Comparison of ENCODE assay signal across 1 cellular context in the genomic region with DNA sequence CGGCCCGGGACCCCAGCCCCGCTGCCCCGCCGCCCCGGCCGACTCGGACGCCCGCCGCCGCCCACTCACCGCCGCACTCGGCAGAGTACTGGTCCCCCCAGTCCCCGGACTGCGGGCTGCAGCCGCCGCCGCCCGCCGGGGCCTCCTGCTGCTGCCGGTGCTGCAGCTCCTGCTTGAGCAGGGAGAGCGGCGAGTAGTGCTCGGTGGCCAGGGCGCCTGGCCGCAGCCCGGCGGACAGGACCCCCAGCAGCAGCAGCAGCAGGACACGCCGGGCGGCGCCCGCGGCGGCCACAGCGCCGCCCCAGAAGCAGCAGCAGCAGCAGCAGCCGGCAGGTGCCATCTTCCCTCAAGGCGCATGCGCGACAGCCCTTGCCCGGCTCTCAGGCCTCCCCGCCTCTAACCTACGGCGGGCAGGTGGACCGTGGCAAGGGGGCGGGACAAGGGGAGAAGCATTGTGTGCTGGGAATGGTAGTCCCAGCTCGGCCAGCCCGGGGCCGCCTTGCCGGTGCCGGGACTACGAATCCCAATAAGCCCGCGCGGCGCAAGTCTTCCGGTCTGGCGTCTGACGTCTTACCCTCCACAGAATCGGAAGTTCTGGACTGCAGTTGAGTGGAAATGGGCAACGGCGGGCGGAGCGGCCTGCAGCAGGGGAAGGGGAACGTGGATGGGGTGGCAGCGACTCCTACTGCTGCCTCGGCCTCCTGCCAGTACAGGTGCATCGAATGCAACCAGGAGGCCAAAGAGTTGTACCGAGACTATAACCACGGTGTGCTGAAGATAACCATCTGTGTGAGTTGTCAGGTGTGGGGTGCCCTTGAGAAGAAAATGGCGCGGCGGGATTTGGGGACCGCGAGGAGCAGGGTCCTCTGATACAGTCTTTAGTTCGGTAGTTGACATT.
TF ChIP-seq lines count a peak whose summit lies in the region.

A gene (plus strand): TSS at position 604 of the 898 bp plus-strand sequence. CDS start 12 bp downstream, at position 616.
A gene with protein sequence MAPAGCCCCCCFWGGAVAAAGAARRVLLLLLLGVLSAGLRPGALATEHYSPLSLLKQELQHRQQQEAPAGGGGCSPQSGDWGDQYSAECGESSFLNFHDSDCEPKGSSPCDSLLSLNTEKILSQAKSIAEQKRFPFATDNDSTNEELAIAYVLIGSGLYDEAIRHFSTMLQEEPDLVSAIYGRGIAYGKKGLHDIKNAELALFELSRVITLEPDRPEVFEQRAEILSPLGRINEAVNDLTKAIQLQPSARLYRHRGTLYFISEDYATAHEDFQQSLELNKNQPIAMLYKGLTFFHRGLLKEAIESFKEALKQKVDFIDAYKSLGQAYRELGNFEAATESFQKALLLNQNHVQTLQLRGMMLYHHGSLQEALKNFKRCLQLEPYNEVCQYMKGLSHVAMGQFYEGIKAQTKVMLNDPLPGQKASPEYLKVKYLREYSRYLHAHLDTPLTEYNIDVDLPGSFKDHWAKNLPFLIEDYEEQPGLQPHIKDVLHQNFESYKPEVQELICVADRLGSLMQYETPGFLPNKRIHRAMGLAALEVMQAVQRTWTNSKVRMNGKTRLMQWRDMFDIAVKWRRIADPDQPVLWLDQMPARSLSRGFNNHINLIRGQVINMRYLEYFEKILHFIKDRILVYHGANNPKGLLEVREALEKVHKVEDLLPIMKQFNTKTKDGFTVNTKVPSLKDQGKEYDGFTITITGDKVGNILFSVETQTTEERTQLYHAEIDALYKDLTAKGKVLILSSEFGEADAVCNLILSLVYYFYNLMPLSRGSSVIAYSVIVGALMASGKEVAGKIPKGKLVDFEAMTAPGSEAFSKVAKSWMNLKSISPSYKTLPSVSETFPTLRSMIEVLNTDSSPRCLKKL (minus strand): TSS at position 371 of the 898 bp plus-strand sequence. CDS start 31 bp downstream, at position 340.

TF ChIP-seq in WTC11, 78 proteins besides CTCF, POLR2A, EP300 and RAD21 (continued from another document):
- TF ChIP-seq, protein P1, sequence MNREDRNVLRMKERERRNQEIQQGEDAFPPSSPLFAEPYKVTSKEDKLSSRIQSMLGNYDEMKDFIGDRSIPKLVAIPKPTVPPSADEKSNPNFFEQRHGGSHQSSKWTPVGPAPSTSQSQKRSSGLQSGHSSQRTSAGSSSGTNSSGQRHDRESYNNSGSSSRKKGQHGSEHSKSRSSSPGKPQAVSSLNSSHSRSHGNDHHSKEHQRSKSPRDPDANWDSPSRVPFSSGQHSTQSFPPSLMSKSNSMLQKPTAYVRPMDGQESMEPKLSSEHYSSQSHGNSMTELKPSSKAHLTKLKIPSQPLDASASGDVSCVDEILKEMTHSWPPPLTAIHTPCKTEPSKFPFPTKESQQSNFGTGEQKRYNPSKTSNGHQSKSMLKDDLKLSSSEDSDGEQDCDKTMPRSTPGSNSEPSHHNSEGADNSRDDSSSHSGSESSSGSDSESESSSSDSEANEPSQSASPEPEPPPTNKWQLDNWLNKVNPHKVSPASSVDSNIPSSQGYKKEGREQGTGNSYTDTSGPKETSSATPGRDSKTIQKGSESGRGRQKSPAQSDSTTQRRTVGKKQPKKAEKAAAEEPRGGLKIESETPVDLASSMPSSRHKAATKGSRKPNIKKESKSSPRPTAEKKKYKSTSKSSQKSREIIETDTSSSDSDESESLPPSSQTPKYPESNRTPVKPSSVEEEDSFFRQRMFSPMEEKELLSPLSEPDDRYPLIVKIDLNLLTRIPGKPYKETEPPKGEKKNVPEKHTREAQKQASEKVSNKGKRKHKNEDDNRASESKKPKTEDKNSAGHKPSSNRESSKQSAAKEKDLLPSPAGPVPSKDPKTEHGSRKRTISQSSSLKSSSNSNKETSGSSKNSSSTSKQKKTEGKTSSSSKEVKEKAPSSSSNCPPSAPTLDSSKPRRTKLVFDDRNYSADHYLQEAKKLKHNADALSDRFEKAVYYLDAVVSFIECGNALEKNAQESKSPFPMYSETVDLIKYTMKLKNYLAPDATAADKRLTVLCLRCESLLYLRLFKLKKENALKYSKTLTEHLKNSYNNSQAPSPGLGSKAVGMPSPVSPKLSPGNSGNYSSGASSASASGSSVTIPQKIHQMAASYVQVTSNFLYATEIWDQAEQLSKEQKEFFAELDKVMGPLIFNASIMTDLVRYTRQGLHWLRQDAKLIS (CRISPR knock-in tag; IDR thresholded peaks at IDR 0.05; ENCODE audit: borderline replicate concordance) = no peak
- TF ChIP-seq SP1 (CRISPR knock-in tag; conservative IDR thresholded peaks at IDR 0.05) (peak; percentile 88), ETV6 (CRISPR knock-in tag; IDR thresholded peaks at IDR 0.05) (peak; percentile 66), TEAD1 (CRISPR knock-in tag; IDR thresholded peaks at IDR 0.05) (peak; percentile 30; the same call in 1 of the 2 replicates), CREM (CRISPR knock-in tag; IDR thresholded peaks at IDR 0.05) (0 out of 2 replicates have a peak, but pooled peaks have one; percentile 86), FOXK1 (CRISPR knock-in tag; IDR thresholded peaks at IDR 0.05) (peak; percentile 65; the same call in 1 of the 2 replicates), RORB (CRISPR knock-in tag; IDR thresholded peaks at IDR 0.05) (no peak), GABPB1 (CRISPR knock-in tag; IDR thresholded peaks at IDR 0.05) (peak; percentile 69), MYBL2 (CRISPR knock-in tag; IDR thresholded peaks at IDR 0.05) (0 out of 2 replicates have a peak, but pooled peaks have one; percentile 30)
- TF ChIP-seq, protein P2, sequence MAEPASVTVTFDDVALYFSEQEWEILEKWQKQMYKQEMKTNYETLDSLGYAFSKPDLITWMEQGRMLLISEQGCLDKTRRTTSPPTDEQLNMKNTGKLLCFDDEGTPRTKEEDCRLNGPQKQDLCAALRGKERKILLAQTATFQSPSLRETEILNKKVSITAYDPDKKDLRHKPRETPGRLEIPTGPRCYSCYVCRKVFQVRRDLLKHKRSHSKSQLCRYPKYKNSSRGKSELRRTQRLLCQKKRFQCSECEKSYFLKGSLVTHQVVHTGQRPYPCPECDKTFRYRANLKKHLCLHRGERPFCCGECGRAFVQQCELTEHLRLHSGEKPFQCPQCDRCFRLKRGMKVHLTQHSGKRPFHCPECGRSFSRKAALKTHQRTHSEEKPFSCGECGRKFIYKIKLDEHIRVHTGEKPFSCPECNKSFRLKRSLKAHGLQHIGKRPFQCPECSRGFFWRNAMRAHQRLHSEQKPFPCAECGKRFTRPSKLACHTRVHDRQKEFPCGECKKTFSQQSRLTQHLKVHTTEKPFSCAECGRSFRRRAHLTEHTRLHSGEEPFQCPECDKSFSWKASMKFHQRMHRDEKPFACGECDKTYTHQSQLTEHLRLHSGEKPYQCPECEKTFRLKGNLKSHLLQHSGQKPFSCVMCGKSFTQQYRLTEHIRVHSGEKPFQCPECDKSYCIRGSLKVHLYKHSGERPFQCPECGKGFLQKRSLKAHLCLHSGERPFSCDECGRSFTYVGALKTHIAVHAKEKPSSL (CRISPR knock-in tag; conservative IDR thresholded peaks at IDR 0.05) = no peak
- TF ChIP-seq, protein P3, sequence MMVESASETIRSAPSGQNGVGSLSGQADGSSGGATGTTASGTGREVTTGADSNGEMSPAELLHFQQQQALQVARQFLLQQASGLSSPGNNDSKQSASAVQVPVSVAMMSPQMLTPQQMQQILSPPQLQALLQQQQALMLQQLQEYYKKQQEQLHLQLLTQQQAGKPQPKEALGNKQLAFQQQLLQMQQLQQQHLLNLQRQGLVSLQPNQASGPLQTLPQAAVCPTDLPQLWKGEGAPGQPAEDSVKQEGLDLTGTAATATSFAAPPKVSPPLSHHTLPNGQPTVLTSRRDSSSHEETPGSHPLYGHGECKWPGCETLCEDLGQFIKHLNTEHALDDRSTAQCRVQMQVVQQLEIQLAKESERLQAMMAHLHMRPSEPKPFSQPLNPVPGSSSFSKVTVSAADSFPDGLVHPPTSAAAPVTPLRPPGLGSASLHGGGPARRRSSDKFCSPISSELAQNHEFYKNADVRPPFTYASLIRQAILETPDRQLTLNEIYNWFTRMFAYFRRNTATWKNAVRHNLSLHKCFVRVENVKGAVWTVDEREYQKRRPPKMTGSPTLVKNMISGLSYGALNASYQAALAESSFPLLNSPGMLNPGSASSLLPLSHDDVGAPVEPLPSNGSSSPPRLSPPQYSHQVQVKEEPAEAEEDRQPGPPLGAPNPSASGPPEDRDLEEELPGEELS (CRISPR knock-in tag; IDR thresholded peaks at IDR 0.05) = 0 out of 2 replicates have a peak, but pooled peaks have one; percentile 31
